14 cellular contexts compared by ENCODE assay signal in genomic region chr21:35211767-35212166, GRCh38.
"Had no signal": no experiment of that assay in that cellular context is flagged by ENCODE, and none has a peak within 500 bp of the region (broad histone marks: within the 10 kb centered on the region; RNA-seq: fewer than 3 reads in every experiment).

No MANE protein-coding gene starts in this region.

- H3K9me3 ChIP-seq: ascending aorta, mucosa of descending colon, thyroid gland had no signal

- H3K27ac ChIP-seq: ascending aorta, coronary artery, thyroid gland had no signal

- H3K4me3 ChIP-seq: ascending aorta, coronary artery, mucosa of descending colon, skin epidermis, thyroid gland had no signal

- DNase-seq: activated CD4-positive, alpha-beta memory T cell treated with anti-CD3 and anti-CD28 coated beads for 36 hours; activated CD4-positive, alpha-beta T cell treated with anti-CD3 and anti-CD28 coated beads for 1 hour; activated naive CD8-positive, alpha-beta T cell treated with anti-CD3 and anti-CD28 coated beads, Interleukin-2, amount 10 ng/mL, durations not matched to agents 7 days and 5 days; activated T-cell treated with anti-CD3 and anti-CD28 coated beads, Interleukin-2, amount 50 U/mL, for 72 hours; effector CD8-positive, alpha-beta T cell; head of caudate nucleus; mucosa of descending colon; nephron progenitor cell; T-cell; T1000; thyroid gland had no signal

- H3K36me3 ChIP-seq: ascending aorta, thyroid gland had no signal

- ATAC-seq: activated T-cell treated with anti-CD3 and anti-CD28 coated beads, Interleukin-2, amount 50 U/mL, for 72 hours; mucosa of descending colon; T-cell had no signal

- H3K27me3 ChIP-seq: ascending aorta, thyroid gland had no signal
